In the genomic region with DNA sequence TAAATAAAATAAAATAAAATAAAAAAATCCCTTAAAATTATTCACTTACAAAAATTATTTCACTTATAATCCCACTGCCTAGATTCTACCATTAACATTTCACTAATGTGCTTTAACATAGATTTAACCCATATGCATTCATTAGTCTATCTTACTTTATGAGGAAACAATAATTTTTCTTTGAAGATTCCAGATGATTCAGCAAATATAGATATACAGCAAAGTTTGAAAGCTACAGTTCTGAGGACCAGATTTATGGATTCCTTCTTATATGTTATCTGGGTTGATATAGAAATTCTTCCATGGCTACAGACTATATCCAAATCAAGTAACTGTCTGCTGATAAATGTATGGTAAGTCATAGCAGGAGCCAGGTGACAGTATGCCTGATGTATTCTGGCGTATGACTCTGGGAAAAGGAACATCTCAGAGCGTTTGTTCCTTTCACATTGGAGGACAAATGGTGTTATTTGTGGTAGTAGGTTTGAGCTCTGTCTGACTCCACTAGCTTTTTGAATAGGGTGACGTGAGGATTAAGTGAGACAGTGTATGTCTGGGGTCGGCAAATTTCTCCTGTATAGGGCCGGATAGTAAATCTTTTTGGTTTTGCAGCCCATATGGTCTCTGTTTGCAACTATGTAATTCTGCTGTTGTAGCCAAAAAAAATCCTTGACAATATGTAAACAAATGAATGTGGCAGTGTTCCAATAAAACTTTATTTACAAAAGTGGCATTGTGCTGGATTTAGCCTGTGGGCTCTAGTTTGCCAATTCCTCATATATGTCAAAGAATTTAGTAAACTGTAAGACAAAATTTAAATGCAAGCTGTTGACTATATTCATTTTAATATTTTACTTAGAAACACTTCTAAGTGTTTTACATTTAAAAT, we compare ENCODE assay signal across 23 cellular contexts.
"Had no signal": no experiment of that assay in that cellular context is flagged by ENCODE, and none has a peak within 500 bp of the region (broad histone marks: within the 10 kb centered on the region; RNA-seq: fewer than 3 reads in every experiment).

No MANE protein-coding gene starts in this region.

- H3K9me3 Mint-ChIP-seq: effector memory CD8-positive, alpha-beta T cell; memory B cell had no signal

- H3K27ac Mint-ChIP-seq: dendritic cell treated with granulocyte-macrophage colony-stimulating factor and Interleukin-4, amounts not matched to agents 40 ng/mL and 50 ng/mL, for 4 days; effector memory CD8-positive, alpha-beta T cell; memory B cell; mesothelial cell of epicardium; natural killer cell had no signal

- H3K4me2 ChIP-seq: hepatocyte had no signal

- DNase-seq: effector memory CD8-positive, alpha-beta T cell; head of caudate nucleus; kidney; left cardiac atrium; left ventricle myocardium inferior; lower lobe of right lung; natural killer cell; stimulated activated CD4-positive, alpha-beta T cell treated with anti-CD3 and anti-CD28 coated beads, Interleukin-12 subunit alpha, Interleukin-12 subunit beta, amount 100 ng/mL, for 4 hours; stimulated activated naive CD4-positive, alpha-beta T cell treated with Interleukin-2 at 50 U/mL for 16 hours; tibial artery; upper lobe of left lung; uterus had no signal

- H3K9me3 ChIP-seq: esophagus muscularis mucosa, gastroesophageal sphincter, left ventricle myocardium inferior, lower lobe of right lung, right atrium auricular region, suprapubic skin, tibial artery, upper lobe of left lung, uterus had no signal

- H3K27me3 Mint-ChIP-seq: dendritic cell treated with granulocyte-macrophage colony-stimulating factor and Interleukin-4, amounts not matched to agents 40 ng/mL and 50 ng/mL, for 4 days had no signal

- H3K36me3 Mint-ChIP-seq: mesothelial cell of epicardium, natural killer cell had no signal

- ATAC-seq: effector memory CD8-positive, alpha-beta T cell; gastroesophageal sphincter; left cardiac atrium; lower lobe of right lung; natural killer cell had no signal

- H3K36me3 ChIP-seq: esophagus muscularis mucosa, gastroesophageal sphincter, left ventricle myocardium inferior, lower lobe of right lung, right atrium auricular region, suprapubic skin, tibial artery, upper lobe of left lung, uterus had no signal

- FAIRE-seq: kidney, small intestine had no signal

- H3K4me3 ChIP-seq: esophagus muscularis mucosa, gastroesophageal sphincter, hepatocyte, left ventricle myocardium inferior, lower lobe of right lung, right atrium auricular region, suprapubic skin, tibial artery, upper lobe of left lung, uterus had no signal

- H3K4me3 Mint-ChIP-seq: dendritic cell treated with granulocyte-macrophage colony-stimulating factor and Interleukin-4, amounts not matched to agents 40 ng/mL and 50 ng/mL, for 4 days; effector memory CD8-positive, alpha-beta T cell; memory B cell; mesothelial cell of epicardium; natural killer cell; neural crest cell had no signal

- H2AFZ ChIP-seq: hepatocyte had no signal

- H3K27ac ChIP-seq: epithelial cell of prostate, esophagus muscularis mucosa, gastroesophageal sphincter, hepatocyte, left ventricle myocardium inferior, lower lobe of right lung, right atrium auricular region, suprapubic skin, tibial artery, upper lobe of left lung, uterus had no signal

- H3K4me1 ChIP-seq: esophagus muscularis mucosa, gastroesophageal sphincter, left ventricle myocardium inferior, lower lobe of right lung, right atrium auricular region, suprapubic skin, tibial artery, uterus had no signal

- H3K27me3 ChIP-seq: hepatocyte, right atrium auricular region, upper lobe of left lung, uterus had no signal
